Comparison of ENCODE assay signal across 1 cellular context in the genomic region with DNA sequence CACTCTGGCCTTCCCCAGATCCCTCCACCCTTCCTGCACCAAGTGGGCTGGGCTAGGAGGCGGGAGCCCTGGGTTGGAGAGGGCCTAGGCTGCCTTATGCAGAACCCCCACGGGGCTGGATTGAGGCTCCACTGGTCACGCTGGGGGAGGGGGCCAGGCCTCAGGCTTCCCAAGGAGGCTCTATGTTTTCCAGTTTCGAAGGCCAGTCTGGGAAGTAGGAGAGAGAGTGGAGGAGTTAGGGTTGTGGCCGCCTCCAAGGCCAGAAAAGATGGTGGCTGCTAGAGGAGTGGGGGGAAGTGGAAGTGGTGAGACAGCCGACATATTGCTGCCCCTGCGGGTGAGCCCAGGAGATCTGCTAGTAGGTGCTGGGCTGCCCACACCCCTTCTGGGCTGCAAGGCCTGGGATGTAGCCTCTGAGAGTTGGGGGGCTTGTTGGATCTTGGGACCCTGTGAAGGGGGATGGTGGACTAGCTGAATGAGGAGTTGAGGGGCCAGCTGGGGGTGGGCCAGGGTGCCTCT.
TF ChIP-seq lines count a peak whose summit lies in the region.

No MANE protein-coding gene starts in this region.

TF ChIP-seq in K562, 482 proteins besides CTCF, POLR2A, EP300 and RAD21:
- TF ChIP-seq FOXM1 (IDR thresholded peaks at IDR 0.05; ENCODE audit: low read depth) (no peak), FOXM1 (CRISPR knock-in tag; IDR thresholded peaks at IDR 0.05; ENCODE audit: low read depth) (no peak), SPI1 (IDR thresholded peaks at IDR 0.05; ENCODE audit: borderline replicate concordance, low read depth, low read length) (0 out of 2 replicates have a peak, but pooled peaks have one; percentile 26), RFX1 (IDR thresholded peaks at IDR 0.05) (no peak), ZNF311 (CRISPR knock-in tag; IDR thresholded peaks at IDR 0.05) (no peak), PHF8 (IDR thresholded peaks at IDR 0.05; ENCODE audit: borderline replicate concordance, low read length) (peak; percentile 17; the same call in 1 of the 2 replicates), YY1 (IDR thresholded peaks at IDR 0.05; ENCODE audit: borderline replicate concordance in 1 of 3, control insufficient read depth in 1 of 3, extremely low read depth in 1 of 3, insufficient read depth in 3 of 3, insufficient read length in 1 of 3, insufficient replicate concordance in 2 of 3, low read depth in 1 of 3, low read length in 2 of 3) (peak in 1 of 3 experiments; percentile 22), ZNF668 (CRISPR knock-in tag; IDR thresholded peaks at IDR 0.05) (no peak), ZNF263 (CRISPR knock-in tag; IDR thresholded peaks at IDR 0.05; ENCODE audit: borderline replicate concordance) (peak; percentile 73; the same call in 1 of the 2 replicates), ZFX (CRISPR knock-in tag; IDR thresholded peaks at IDR 0.05) (peak; percentile 21; the same call in 1 of the 2 replicates), ARID2 (IDR thresholded peaks at IDR 0.05) (no peak), BRD9 (IDR thresholded peaks at IDR 0.05; ENCODE audit: low read depth, partially characterized antibody) (no peak)
- TF ChIP-seq, protein P1, sequence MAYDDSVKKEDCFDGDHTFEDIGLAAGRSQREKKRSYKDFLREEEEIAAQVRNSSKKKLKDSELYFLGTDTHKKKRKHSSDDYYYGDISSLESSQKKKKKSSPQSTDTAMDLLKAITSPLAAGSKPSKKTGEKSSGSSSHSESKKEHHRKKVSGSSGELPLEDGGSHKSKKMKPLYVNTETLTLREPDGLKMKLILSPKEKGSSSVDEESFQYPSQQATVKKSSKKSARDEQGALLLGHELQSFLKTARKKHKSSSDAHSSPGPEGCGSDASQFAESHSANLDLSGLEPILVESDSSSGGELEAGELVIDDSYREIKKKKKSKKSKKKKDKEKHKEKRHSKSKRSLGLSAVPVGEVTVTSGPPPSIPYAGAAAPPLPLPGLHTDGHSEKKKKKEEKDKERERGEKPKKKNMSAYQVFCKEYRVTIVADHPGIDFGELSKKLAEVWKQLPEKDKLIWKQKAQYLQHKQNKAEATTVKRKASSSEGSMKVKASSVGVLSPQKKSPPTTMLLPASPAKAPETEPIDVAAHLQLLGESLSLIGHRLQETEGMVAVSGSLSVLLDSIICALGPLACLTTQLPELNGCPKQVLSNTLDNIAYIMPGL (CRISPR knock-in tag; IDR thresholded peaks at IDR 0.05) = no peak
- TF ChIP-seq, protein P2, sequence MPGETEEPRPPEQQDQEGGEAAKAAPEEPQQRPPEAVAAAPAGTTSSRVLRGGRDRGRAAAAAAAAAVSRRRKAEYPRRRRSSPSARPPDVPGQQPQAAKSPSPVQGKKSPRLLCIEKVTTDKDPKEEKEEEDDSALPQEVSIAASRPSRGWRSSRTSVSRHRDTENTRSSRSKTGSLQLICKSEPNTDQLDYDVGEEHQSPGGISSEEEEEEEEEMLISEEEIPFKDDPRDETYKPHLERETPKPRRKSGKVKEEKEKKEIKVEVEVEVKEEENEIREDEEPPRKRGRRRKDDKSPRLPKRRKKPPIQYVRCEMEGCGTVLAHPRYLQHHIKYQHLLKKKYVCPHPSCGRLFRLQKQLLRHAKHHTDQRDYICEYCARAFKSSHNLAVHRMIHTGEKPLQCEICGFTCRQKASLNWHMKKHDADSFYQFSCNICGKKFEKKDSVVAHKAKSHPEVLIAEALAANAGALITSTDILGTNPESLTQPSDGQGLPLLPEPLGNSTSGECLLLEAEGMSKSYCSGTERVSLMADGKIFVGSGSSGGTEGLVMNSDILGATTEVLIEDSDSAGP (CRISPR knock-in tag; IDR thresholded peaks at IDR 0.05) = no peak
TF ChIP-seq in K562: peak in this region for 5.
